1 cellular context compared by ENCODE assay signal in genomic region chr6:33740204-33740608, GRCh38.
A peak's percentile ranks its signal among the peaks of the same experiment; 100 is the strongest.
TF ChIP-seq lines count a peak whose summit lies in the region.

No MANE protein-coding gene starts in this region.

TF ChIP-seq in HepG2, 621 proteins besides CTCF, POLR2A, EP300 and RAD21 (continued from another document and continues in another):
- peak; percentile 65; the same call in 1 of the 2 replicates for TF ChIP-seq ATF2 (CRISPR knock-in tag; IDR thresholded peaks at IDR 0.05)
- TF ChIP-seq ELF3 (CRISPR knock-in tag; IDR thresholded peaks at IDR 0.05), result peak; percentile 98
- TF ChIP-seq GATAD2A (CRISPR knock-in tag; IDR thresholded peaks at IDR 0.05), result peak; percentile 84
- no peak for TF ChIP-seq EED (CRISPR knock-in tag; IDR thresholded peaks at IDR 0.05)
- TF ChIP-seq NR2C2 (CRISPR knock-in tag; IDR thresholded peaks at IDR 0.05; ENCODE audit: borderline replicate concordance), result peak; percentile 34; the same call in 1 of the 2 replicates
- peak; percentile 55 for TF ChIP-seq FOSL2 (CRISPR knock-in tag; IDR thresholded peaks at IDR 0.05)
- TF ChIP-seq FOXA3 (CRISPR knock-in tag; IDR thresholded peaks at IDR 0.05), result peak; percentile 36; the same call in 1 of the 2 replicates
- peak; percentile 54; the same call in 1 of the 2 replicates for TF ChIP-seq THRA (CRISPR knock-in tag; IDR thresholded peaks at IDR 0.05; ENCODE audit: borderline replicate concordance)
- TF ChIP-seq IRF2 (CRISPR knock-in tag; IDR thresholded peaks at IDR 0.05), result no peak
- TF ChIP-seq FIP1L1 (IDR thresholded peaks at IDR 0.05; ENCODE audit: borderline replicate concordance, insufficient read depth, low read depth, low read length), result no peak
- 0 out of 2 replicates have a peak, but pooled peaks have one; percentile 25 for TF ChIP-seq ZNF224 (CRISPR knock-in tag; IDR thresholded peaks at IDR 0.05)
- TF ChIP-seq ATF4 (CRISPR knock-in tag; IDR thresholded peaks at IDR 0.05), result peak in 1 of 2 experiments; percentile 99; a peak in 2 of 4 replicates
- TF ChIP-seq MXI1 (IDR thresholded peaks at IDR 0.05; ENCODE audit: borderline replicate concordance, low read depth, low read length), result 0 out of 3 replicates have a peak, but pooled peaks have one; percentile 47
- no peak for TF ChIP-seq IKZF4 (CRISPR knock-in tag; IDR thresholded peaks at IDR 0.05; ENCODE audit: borderline replicate concordance, low read depth, not compliant biosample characterization)
- 0 out of 2 replicates have a peak, but pooled peaks have one; percentile 45 for TF ChIP-seq POLR2G (IDR thresholded peaks at IDR 0.05; ENCODE audit: low read depth, low read length)
- TF ChIP-seq ZNF460 (CRISPR knock-in tag; IDR thresholded peaks at IDR 0.05; ENCODE audit: borderline replicate concordance), result no peak
- TF ChIP-seq ARID5B (CRISPR knock-in tag; IDR thresholded peaks at IDR 0.05), result peak; percentile 55
- no peak for TF ChIP-seq DNMT3B (CRISPR knock-in tag; conservative IDR thresholded peaks at IDR 0.05)
- TF ChIP-seq ZBED4 (CRISPR knock-in tag; IDR thresholded peaks at IDR 0.05; ENCODE audit: borderline replicate concordance), result peak; percentile 27; the same call in 1 of the 2 replicates
- no peak for TF ChIP-seq MAZ (IDR thresholded peaks at IDR 0.05; ENCODE audit: borderline replicate concordance, low read depth, low read length)
- peak; percentile 52 for TF ChIP-seq MAZ (CRISPR knock-in tag; IDR thresholded peaks at IDR 0.05; ENCODE audit: low read depth)
- peak; percentile 68 for TF ChIP-seq UBTF (CRISPR knock-in tag; IDR thresholded peaks at IDR 0.05)
- peak; percentile 97 for TF ChIP-seq CEBPG (CRISPR knock-in tag; IDR thresholded peaks at IDR 0.05)
- no peak for TF ChIP-seq HMG20B (CRISPR knock-in tag; conservative IDR thresholded peaks at IDR 0.05)
- TF ChIP-seq ZNF597 (CRISPR knock-in tag; IDR thresholded peaks at IDR 0.05), result no peak
- peak; percentile 47; the same call in 1 of the 2 replicates for TF ChIP-seq THAP11 (CRISPR knock-in tag; IDR thresholded peaks at IDR 0.05)
- 0 out of 2 replicates have a peak, but pooled peaks have one; percentile 52 for TF ChIP-seq ZNF674 (CRISPR knock-in tag; IDR thresholded peaks at IDR 0.05; ENCODE audit: low read depth)
- 0 out of 2 replicates have a peak, but pooled peaks have one; percentile 41 for TF ChIP-seq ZNF598 (CRISPR knock-in tag; IDR thresholded peaks at IDR 0.05; ENCODE audit: borderline replicate concordance)
- 0 out of 2 replicates have a peak, but pooled peaks have one; percentile 35 for TF ChIP-seq RXRA (CRISPR knock-in tag; IDR thresholded peaks at IDR 0.05)
- no peak for TF ChIP-seq ZBTB7A (CRISPR knock-in tag; IDR thresholded peaks at IDR 0.05)
- 0 out of 2 replicates have a peak, but pooled peaks have one; percentile 11 for TF ChIP-seq AHR (CRISPR knock-in tag; IDR thresholded peaks at IDR 0.05)
- TF ChIP-seq ZNF740 (CRISPR knock-in tag; IDR thresholded peaks at IDR 0.05), result no peak
- peak; percentile 57; the same call in 1 of the 2 replicates for TF ChIP-seq ZNF891 (CRISPR knock-in tag; IDR thresholded peaks at IDR 0.05)
- peak; percentile 54 for TF ChIP-seq TEAD3 (CRISPR knock-in tag; optimal IDR thresholded peaks at IDR 0.05; ENCODE audit: borderline replicate concordance)
- TF ChIP-seq ZNF687 (CRISPR knock-in tag; IDR thresholded peaks at IDR 0.05), result peak; percentile 39
- TF ChIP-seq RARA (CRISPR knock-in tag; IDR thresholded peaks at IDR 0.05), result peak; percentile 57
- no peak for TF ChIP-seq PITX1 (CRISPR knock-in tag; IDR thresholded peaks at IDR 0.05)
- peak; percentile 64 for TF ChIP-seq HNF4A (CRISPR knock-in tag; IDR thresholded peaks at IDR 0.05)
- peak; percentile 51; the same call in 1 of the 2 replicates for TF ChIP-seq ZNF350 (CRISPR knock-in tag; IDR thresholded peaks at IDR 0.05; ENCODE audit: borderline replicate concordance, low read depth)
- peak in 1 of 2 experiments; percentile 44; a peak in 1 of 4 replicates for TF ChIP-seq NR2F1 (CRISPR knock-in tag; IDR thresholded peaks at IDR 0.05)
- no peak for TF ChIP-seq SOX6 (IDR thresholded peaks at IDR 0.05)
- TF ChIP-seq SOX6 (CRISPR knock-in tag; IDR thresholded peaks at IDR 0.05), result peak; percentile 38
- peak; percentile 49; the same call in 1 of the 2 replicates for TF ChIP-seq ZNF788 (CRISPR knock-in tag; IDR thresholded peaks at IDR 0.05; ENCODE audit: borderline replicate concordance)
- TF ChIP-seq SSRP1 (CRISPR knock-in tag; IDR thresholded peaks at IDR 0.05), result no peak
